Comparison of ENCODE assay signal across 8 cellular contexts in genomic region chr19:39408392-39409206, GRCh38.
DNase-seq lines count a peak whose midpoint lies in the region; ATAC-seq and TF ChIP-seq lines count a peak whose summit lies in the region.

No MANE protein-coding gene starts in this region.

- no peaks in the 10 kb centered on the region for H3K27me3 Mint-ChIP-seq in activated naive CD4-positive, alpha-beta T cell treated with anti-CD3 and anti-CD28 coated beads, Interleukin-2, amount 50 U/mL, for 24 hours
- H3K27me3 Mint-ChIP-seq in stimulated activated naive CD8-positive, alpha-beta T cell treated with anti-CD3 and anti-CD28 coated beads, Interleukin-15, amount 100 ng/mL, for 72 hours: no peaks in the 10 kb centered on the region

- no peaks in the 10 kb centered on the region for H3K9me3 Mint-ChIP-seq in activated naive CD4-positive, alpha-beta T cell treated with anti-CD3 and anti-CD28 coated beads, Interleukin-2, amount 50 U/mL, for 24 hours
- no peaks in the 10 kb centered on the region for H3K9me3 Mint-ChIP-seq in stimulated activated naive CD8-positive, alpha-beta T cell treated with anti-CD3 and anti-CD28 coated beads, Interleukin-15, amount 100 ng/mL, for 72 hours

- peak overlapping the region; percentile 95 for H3K4me3 Mint-ChIP-seq in activated naive CD4-positive, alpha-beta T cell treated with anti-CD3 and anti-CD28 coated beads, Interleukin-2, amount 50 U/mL, for 24 hours
- H3K4me3 Mint-ChIP-seq in stimulated activated naive CD8-positive, alpha-beta T cell treated with anti-CD3 and anti-CD28 coated beads, Interleukin-15, amount 100 ng/mL, for 72 hours: peak overlapping the region; percentile 80 to 91

- ATAC-seq in stimulated activated naive CD8-positive, alpha-beta T cell treated with anti-CD3 and anti-CD28 coated beads, Interleukin-15, amount 100 ng/mL, for 72 hours: no peak
- no peak for ATAC-seq in HG03108 (IDR thresholded peaks at IDR 0.05; ENCODE audit: unreplicated experiment)

- H3K27ac Mint-ChIP-seq in activated naive CD4-positive, alpha-beta T cell treated with anti-CD3 and anti-CD28 coated beads, Interleukin-2, amount 50 U/mL, for 24 hours: peak overlapping the region; percentile 93
- peak overlapping the region; percentile 96 to 99 for H3K27ac Mint-ChIP-seq in stimulated activated naive CD8-positive, alpha-beta T cell treated with anti-CD3 and anti-CD28 coated beads, Interleukin-15, amount 100 ng/mL, for 72 hours

- H3K4me3 ChIP-seq in iPS-11a (ENCODE audit: low read depth, low read length): peak overlapping the region; percentile 91

- peaks cover 50% of the 10 kb centered on the region for H3K4me1 Mint-ChIP-seq in activated naive CD4-positive, alpha-beta T cell treated with anti-CD3 and anti-CD28 coated beads, Interleukin-2, amount 50 U/mL, for 24 hours
- H3K4me1 Mint-ChIP-seq in stimulated activated naive CD8-positive, alpha-beta T cell treated with anti-CD3 and anti-CD28 coated beads, Interleukin-15, amount 100 ng/mL, for 72 hours: peaks cover 71% of the 10 kb centered on the region

- CTCF ChIA-PET in HEK293T (lab: Yijun Ruan, JAX): interaction anchor here (1.1 kb wide), 1 partner anchor 11 kb away, joined by 7 read pairs; no protein-coding TSS in a partner anchor

- H3K36me3 Mint-ChIP-seq in activated naive CD4-positive, alpha-beta T cell treated with anti-CD3 and anti-CD28 coated beads, Interleukin-2, amount 50 U/mL, for 24 hours: peaks cover 11% of the 10 kb centered on the region

- DNase-seq in EH (ENCODE audit: low read depth): peak; percentile 56
- DNase-seq in NCI-H1105 (lab: John Stamatoyannopoulos, UW): peak; percentile 11
- DNase-seq in stimulated activated naive CD8-positive, alpha-beta T cell treated with anti-CD3 and anti-CD28 coated beads, Interleukin-15, amount 100 ng/mL, for 72 hours: no peak
- no peak for DNase-seq in T1000 (lab: John Stamatoyannopoulos, UW)
- DNase-seq in HEK293T (ENCODE audit: extremely low spot score): no peak

- POLR2A ChIA-PET in HEK293T (lab: Yijun Ruan, JAX): interaction anchor here (1.8 to 10.0 kb wide), 3 partner anchors 11 to 27 kb away, joined by 5 to 54 read pairs (median 7); partner anchors contain the start of genes MED29, PAF1 and RPS16

TF ChIP-seq in HEK293T, 16 proteins besides CTCF, POLR2A, EP300 and RAD21:
- TF ChIP-seq BHLHE40 (IDR thresholded peaks at IDR 0.05; ENCODE audit: borderline replicate concordance) (no peak), L3MBTL2 (conservative IDR thresholded peaks at IDR 0.05) (no peak), FOXM1 (IDR thresholded peaks at IDR 0.05; ENCODE audit: borderline replicate concordance) (no peak), CTBP1 (IDR thresholded peaks at IDR 0.05; ENCODE audit: borderline replicate concordance) (no peak), HDGF (IDR thresholded peaks at IDR 0.05; ENCODE audit: borderline replicate concordance) (no peak), SP1 (IDR thresholded peaks at IDR 0.05) (no peak), ZNF384 (IDR thresholded peaks at IDR 0.05) (no peak)

Comparison
In these comparisons a context has a peak if more than half of its experiments do, and no peak if none do; other contexts are left out.
1. DNase-seq: peak in EH (single experiment) and NCI-H1105 (single experiment); none in stimulated activated naive CD8-positive, alpha-beta T cell treated with anti-CD3 and anti-CD28 coated beads, Interleukin-15, amount 100 ng/mL, for 72 hours (0 of 2), T1000 (single experiment) and HEK293T (single experiment).